Comparison of ENCODE assay signal across 10 cellular contexts in genomic region chr7:27175005-27175625, GRCh38. TPM values are rescaled to one million over a fixed set of nuclear protein-coding genes. Genes with fewer than 3 reads are reported as not detected.
DNase-seq lines count a peak whose midpoint lies in the region; ATAC-seq and TF ChIP-seq lines count a peak whose summit lies in the region.
"Had no signal": no experiment of that assay in that cellular context is flagged by ENCODE, and none has a peak within 500 bp of the region (broad histone marks: within the 10 kb centered on the region; RNA-seq: fewer than 3 reads in every experiment).

No MANE protein-coding gene starts in this region.

- TF ChIP-seq POLR2A in uterus (IDR thresholded peaks at IDR 0.05), result peak; percentile 25 to 36

- H3K4me3 ChIP-seq in right atrium auricular region, result no peak overlapping the region
- H3K4me3 ChIP-seq in mesendoderm (ENCODE audit: low read length), result no peak overlapping the region
- peak overlapping the region; percentile 58 to 66 for H3K4me3 ChIP-seq in uterus
- H3K4me3 ChIP-seq in trophoblast cell (ENCODE audit: low read depth, low read length), result no peak overlapping the region

- peaks cover 85 to 94% (median 90%) of the 10 kb centered on the region in 3 donors for H3K27me3 Mint-ChIP-seq in CD14-positive monocyte (ENCODE audit: low read depth in 3 of 3)

- intact Hi-C loops in Right ventricle myocardium inferior (cut with DNase I) (no loop called here), uterus (cut with DNase I; ENCODE audit: low total_unique reads) (no loop called here), CD14-positive monocyte (cut with micrococcal nuclease) (no loop called here)

- H3K9me3 ChIP-seq in right atrium auricular region (no peaks in the 10 kb centered on the region), uterus (no peaks in the 10 kb centered on the region), trophoblast cell (ENCODE audit: insufficient read depth, low read depth, low read length) (peaks cover 45% of the 10 kb centered on the region)

- H2BK15ac ChIP-seq in mesendoderm (replicated peaks; ENCODE audit: low read depth), result no peak overlapping the region

- H2AK5ac ChIP-seq in mesendoderm (ENCODE audit: low read length) (no peak overlapping the region), trophoblast cell (ENCODE audit: low read length) (no peak overlapping the region)

- ATAC-seq in Right ventricle myocardium inferior, result no peak
- no peak for ATAC-seq in GM21360 (IDR thresholded peaks at IDR 0.05; ENCODE audit: unreplicated experiment)

- WGBS in mesendoderm (ENCODE audit: extremely low coverage, insufficient coverage, low lambda C conversion rate), result no CpG with 5 or more reads among the region's 11 CpGs
- WGBS in trophoblast cell (ENCODE audit: extremely low coverage, insufficient coverage, insufficient read length), result no CpG with 5 or more reads among the region's 11 CpGs

- H2BK120ac ChIP-seq in mesendoderm (ENCODE audit: low read depth, low read length) (no peak overlapping the region), trophoblast cell (ENCODE audit: insufficient read depth, low read length, poor library complexity) (no peak overlapping the region)

- H3K23ac ChIP-seq in mesendoderm (ENCODE audit: low read length) (no peak overlapping the region), trophoblast cell (ENCODE audit: low read length) (no peak overlapping the region)

- no peak overlapping the region for H2BK12ac ChIP-seq in trophoblast cell (ENCODE audit: low read length)

- DNase-seq in Right ventricle myocardium inferior (ENCODE audit: missing footprints) (peak; percentile 0), right atrium auricular region (ENCODE audit: low spot score) (no peak), mesendoderm (peak; percentile 52), uterus (peak; percentile 54 to 73), CD14-positive monocyte (ENCODE audit: low spot score) (no peak), trophoblast cell (no peak)

- H3K27ac ChIP-seq in right atrium auricular region (no peak overlapping the region), VCaP (peak overlapping the region; percentile 99), mesendoderm (ENCODE audit: low read depth, low read length) (no peak overlapping the region), uterus (peak overlapping the region; percentile 94 to 96), trophoblast cell (ENCODE audit: low read depth, low read length) (no peak overlapping the region)
- H3K27ac ChIP-seq: KMS-11 had no signal

- no peak overlapping the region for H4K5ac ChIP-seq in mesendoderm (ENCODE audit: low read length)

- H3K18ac ChIP-seq in mesendoderm (ENCODE audit: low read length) (no peak overlapping the region), trophoblast cell (ENCODE audit: low read length) (no peak overlapping the region)

- H3K79me2 ChIP-seq in mesendoderm (ENCODE audit: control insufficient read depth, insufficient read depth, low read length) (no peaks in the 10 kb centered on the region), trophoblast cell (ENCODE audit: control insufficient read depth, insufficient read depth, low read length, poor library complexity) (no peaks in the 10 kb centered on the region)

- peaks cover 0 to 34% (median 11%) of the 10 kb centered on the region in 7 donors for H3K9me3 Mint-ChIP-seq in CD14-positive monocyte

- no peak overlapping the region for H3K27ac Mint-ChIP-seq in CD14-positive monocyte

- H3K14ac ChIP-seq in trophoblast cell (ENCODE audit: low read length), result no peak overlapping the region

- no peak overlapping the region for H4K91ac ChIP-seq in trophoblast cell (ENCODE audit: low read depth, low read length)

- no peak overlapping the region for H3K4me2 ChIP-seq in mesendoderm (ENCODE audit: low read length)
- H3K4me2 ChIP-seq in trophoblast cell (ENCODE audit: low read length), result no peak overlapping the region
- H3K4me2 ChIP-seq: KMS-11 had no signal

- TF ChIP-seq CTCF in right atrium auricular region (IDR thresholded peaks at IDR 0.05), result no peak
- TF ChIP-seq CTCF in VCaP (conservative IDR thresholded peaks at IDR 0.05), result no peak
- TF ChIP-seq CTCF in uterus (IDR thresholded peaks at IDR 0.05), result no peak
- no peak for TF ChIP-seq CTCF in CD14-positive monocyte (IDR thresholded peaks at IDR 0.05)

- H3K36me3 Mint-ChIP-seq in CD14-positive monocyte, result peaks cover 10 to 28% of the 10 kb centered on the region in 2 donors

- peaks cover 35% of the 10 kb centered on the region for H3K4me1 Mint-ChIP-seq in CD14-positive monocyte

- H4K12ac ChIP-seq in trophoblast cell (ENCODE audit: low read depth, low read length), result no peak overlapping the region

- no peak overlapping the region for H3K4ac ChIP-seq in mesendoderm (ENCODE audit: low read depth, low read length)
- no peak overlapping the region for H3K4ac ChIP-seq in trophoblast cell (ENCODE audit: low read depth, low read length)

- H3K79me1 ChIP-seq in mesendoderm (ENCODE audit: low read length) (no peaks in the 10 kb centered on the region), trophoblast cell (ENCODE audit: low read length) (no peaks in the 10 kb centered on the region)

- H3K56ac ChIP-seq in mesendoderm (ENCODE audit: low read length), result no peak overlapping the region

- no peak overlapping the region for H2AFZ ChIP-seq in trophoblast cell (ENCODE audit: insufficient read depth, low read length, poor library complexity)

- H4K8ac ChIP-seq in mesendoderm (ENCODE audit: low read depth, low read length) (no peak overlapping the region), trophoblast cell (ENCODE audit: low read depth, low read length) (no peak overlapping the region)

- H3K9ac ChIP-seq in mesendoderm (ENCODE audit: low read length) (no peak overlapping the region), trophoblast cell (ENCODE audit: low read length) (no peak overlapping the region)
- H3K9ac ChIP-seq: KMS-11 had no signal

- H2BK5ac ChIP-seq in mesendoderm (ENCODE audit: low read length) (no peak overlapping the region), trophoblast cell (ENCODE audit: low read depth, low read length, poor library complexity) (no peak overlapping the region)

- H3K4me1 ChIP-seq in right atrium auricular region (peaks cover 0 to 35% of the 10 kb centered on the region in 2 donors), mesendoderm (ENCODE audit: control insufficient read depth, low read depth, low read length) (no peaks in the 10 kb centered on the region), uterus (no peaks in the 10 kb centered on the region), trophoblast cell (ENCODE audit: control insufficient read depth in 1 of 2, insufficient read depth in 2 of 2, low read length in 2 of 2) (peaks cover 7 to 19% of the 10 kb centered on the region in 2 experiments)

- peak overlapping the region in 1 of 2 donors; percentile 87 for H3K4me3 Mint-ChIP-seq in CD14-positive monocyte

- H3K27me3 ChIP-seq in right atrium auricular region, result peaks cover 59 to 75% of the 10 kb centered on the region in 2 donors
- H3K27me3 ChIP-seq in mesendoderm (ENCODE audit: insufficient read depth, low read length, poor library complexity), result peaks cover 89% of the 10 kb centered on the region
- H3K27me3 ChIP-seq in uterus, result no peaks in the 10 kb centered on the region
- peaks cover 87% of the 10 kb centered on the region for H3K27me3 ChIP-seq in trophoblast cell (ENCODE audit: insufficient read depth, low read length)

- H3K36me3 ChIP-seq in right atrium auricular region (no peaks in the 10 kb centered on the region), mesendoderm (ENCODE audit: control insufficient read depth, insufficient read depth, low read length) (no peaks in the 10 kb centered on the region), uterus (no peaks in the 10 kb centered on the region), trophoblast cell (ENCODE audit: control insufficient read depth in 1 of 2, insufficient read depth in 2 of 2, low read length in 2 of 2) (no peaks in the 10 kb centered on the region)

RNA-seq across cellular contexts. Expression of gene HOXA10, which starts 1.0 kb away (rescaled TPM):
- not detected for total RNA-seq in Right ventricle myocardium inferior
- total RNA-seq in right atrium auricular region, result not detected
- not detected for polyA plus RNA-seq in mesendoderm (2013, experiment 1 of 2)
- not detected for polyA plus RNA-seq in mesendoderm (2013, experiment 2 of 2)
- total RNA-seq in uterus, result 100 to 1,000 TPM in 1 of 4 donors, 10 to 100 TPM in 3; 50.0 to 114 (median 69.0) TPM
- polyA plus RNA-seq in CD14-positive monocyte, result 1 to 10 TPM in 1 of 2 donors, under 1 TPM in 1; 0.33 to 3.2 TPM
- 1.5 and 2.1 TPM in 2 replicates for polyA plus RNA-seq in trophoblast cell (2013)
- total RNA-seq: T-helper 1 cell treated with Interleukin-12 subunit alpha and Interleukin-12 subunit beta and Interleukin-4 antibody, amounts not matched to agents 30 ng/mL and 1 ng/mL, for 36 hours had no signal

RNA-seq across cellular contexts. Expression of gene HOXA9, which starts 9.8 kb away (rescaled TPM):
- total RNA-seq in Right ventricle myocardium inferior (not detected), right atrium auricular region (not detected), uterus (10 to 100 TPM in 3 of 4 donors, 1 to 10 TPM in 1; 2.3 to 26.4 (median 22.4) TPM)
- polyA plus RNA-seq in mesendoderm (2013, experiment 1 of 2), result not detected
- not detected for polyA plus RNA-seq in mesendoderm (2013, experiment 2 of 2)
- 1 to 10 TPM in 1 of 2 donors, under 1 TPM in 1; 0.55 to 1.9 TPM for polyA plus RNA-seq in CD14-positive monocyte
- polyA plus RNA-seq in trophoblast cell (2013), result 1.2 and 1.5 TPM in 2 replicates
- total RNA-seq: T-helper 1 cell treated with Interleukin-12 subunit alpha and Interleukin-12 subunit beta and Interleukin-4 antibody, amounts not matched to agents 30 ng/mL and 1 ng/mL, for 36 hours had no signal

RNA-seq across cellular contexts. Expression of gene HOXA11, which starts 9.9 kb away (rescaled TPM):
- total RNA-seq in Right ventricle myocardium inferior (not detected), right atrium auricular region (not detected), uterus (10 to 100 TPM; 32.4 to 82.0 (median 57.8) TPM)
- not detected for polyA plus RNA-seq in mesendoderm (2013, experiment 1 of 2)
- polyA plus RNA-seq in mesendoderm (2013, experiment 2 of 2), result not detected
- polyA plus RNA-seq in CD14-positive monocyte, result not detected
- polyA plus RNA-seq in trophoblast cell (2013), result 1.5 and 2.2 TPM in 2 replicates
- total RNA-seq: T-helper 1 cell treated with Interleukin-12 subunit alpha and Interleukin-12 subunit beta and Interleukin-4 antibody, amounts not matched to agents 30 ng/mL and 1 ng/mL, for 36 hours had no signal

RNA-seq across cellular contexts. Expression of gene HOXA7, which starts 18.6 kb away (rescaled TPM):
- total RNA-seq in Right ventricle myocardium inferior (not detected), right atrium auricular region (not detected), uterus (1 to 10 TPM in 3 of 4 donors, under 1 TPM in 1; 0.26 to 9.1 (median 5.2) TPM)
- 0.01 TPM for polyA plus RNA-seq in mesendoderm (2013, experiment 1 of 2)
- not detected for polyA plus RNA-seq in mesendoderm (2013, experiment 2 of 2)
- not detected for polyA plus RNA-seq in CD14-positive monocyte
- polyA plus RNA-seq in trophoblast cell (2013), result not detected in 2 replicates
- total RNA-seq: T-helper 1 cell treated with Interleukin-12 subunit alpha and Interleukin-12 subunit beta and Interleukin-4 antibody, amounts not matched to agents 30 ng/mL and 1 ng/mL, for 36 hours had no signal

RNA-seq across cellular contexts. Expression of gene HOXA3, which starts 22.7 kb away (rescaled TPM):
- total RNA-seq in Right ventricle myocardium inferior (not detected), right atrium auricular region (under 1 TPM; 0.28 to 0.30 TPM), uterus (10 to 100 TPM in 2 of 4 donors, 1 to 10 TPM in 2; 1.0 to 34.5 (median 19.0) TPM)
- polyA plus RNA-seq in mesendoderm (2013, experiment 1 of 2), result not detected
- polyA plus RNA-seq in mesendoderm (2013, experiment 2 of 2), result not detected
- polyA plus RNA-seq in CD14-positive monocyte, result not detected
- not detected in 2 replicates for polyA plus RNA-seq in trophoblast cell (2013)
- total RNA-seq: T-helper 1 cell treated with Interleukin-12 subunit alpha and Interleukin-12 subunit beta and Interleukin-4 antibody, amounts not matched to agents 30 ng/mL and 1 ng/mL, for 36 hours had no signal

Comparison
In these comparisons a context has a peak if more than half of its experiments do, and no peak if none do; other contexts are left out.
1. DNase-seq: peak in Right ventricle myocardium inferior (single experiment), mesendoderm (single experiment) and uterus (2 of 2); none in right atrium auricular region (single experiment), CD14-positive monocyte (single experiment) and trophoblast cell (0 of 2).
2. H3K27ac ChIP-seq: peak in VCaP (single experiment) and uterus (2 of 2); none in right atrium auricular region (0 of 2), mesendoderm (single experiment) and trophoblast cell (single experiment).
3. H3K4me3 ChIP-seq: peak in uterus (2 of 2); none in right atrium auricular region (0 of 2), mesendoderm (single experiment) and trophoblast cell (single experiment).
4. RNA of gene HOXA10, which starts 1.0 kb away (total RNA-seq): 50.0 to 114 TPM in uterus; not detected in right atrium auricular region and not detected in Right ventricle myocardium inferior (single experiment); every median in the first group is over 10 times any median in the second.
5. RNA of gene HOXA11, which starts 9.9 kb away (total RNA-seq): 32.4 to 82.0 TPM in uterus; not detected in Right ventricle myocardium inferior (single experiment) and not detected in right atrium auricular region; every median in the first group is over 10 times any median in the second.